Comparison of ENCODE assay signal across 14 cellular contexts in genomic region chr1:67314696-67315095, GRCh38. TPM values are rescaled to one million over a fixed set of nuclear protein-coding genes. Genes with fewer than 3 reads are reported as not detected.
DNase-seq lines count a peak whose midpoint lies in the region; ATAC-seq and TF ChIP-seq lines count a peak whose summit lies in the region.
"Had no signal": no experiment of that assay in that cellular context is flagged by ENCODE, and none has a peak within 500 bp of the region (broad histone marks: within the 10 kb centered on the region; RNA-seq: fewer than 3 reads in every experiment).

No MANE protein-coding gene starts in this region.

- H3K4me1 Mint-ChIP-seq in activated CD8-positive, alpha-beta memory T cell treated with anti-CD3 and anti-CD28 coated beads, Interleukin-2, amount 10 ng/mL, durations not matched to agents 7 days and 5 days, result peaks cover 42% of the 10 kb centered on the region
- peaks cover 47% of the 10 kb centered on the region for H3K4me1 Mint-ChIP-seq in activated CD8-positive, alpha-beta T cell treated with anti-CD3 and anti-CD28 coated beads for 36 hours (ENCODE audit: low read depth)
- peaks cover 22% of the 10 kb centered on the region for H3K4me1 Mint-ChIP-seq in CD14-positive monocyte
- peaks cover 8% of the 10 kb centered on the region for H3K4me1 Mint-ChIP-seq in stimulated activated memory B cell treated with anti-CD40 and anti-IgM and Interleukin-4, amounts not matched to agents 10 μg/mL and 1 μg/mL and 100 μg/mL, for 72 hours

- H3K9ac ChIP-seq in skeletal muscle tissue (ENCODE audit: low read depth in 1 of 3, low read length in 3 of 3), result no peak overlapping the region

- H3K9me3 Mint-ChIP-seq in activated CD8-positive, alpha-beta memory T cell treated with anti-CD3 and anti-CD28 coated beads, Interleukin-2, amount 10 ng/mL, durations not matched to agents 7 days and 5 days (ENCODE audit: low read depth), result peaks cover 2% of the 10 kb centered on the region
- no peaks in the 10 kb centered on the region for H3K9me3 Mint-ChIP-seq in activated CD8-positive, alpha-beta T cell treated with anti-CD3 and anti-CD28 coated beads for 36 hours
- H3K9me3 Mint-ChIP-seq in CD14-positive monocyte, result peaks cover 0 to 3% (median 0%) of the 10 kb centered on the region in 7 donors
- no peaks in the 10 kb centered on the region for H3K9me3 Mint-ChIP-seq in stimulated activated memory B cell treated with anti-CD40 and anti-IgM and Interleukin-4, amounts not matched to agents 10 μg/mL and 1 μg/mL and 100 μg/mL, for 72 hours

- peaks cover 2% of the 10 kb centered on the region; the same call in 1 of the 2 replicates for H3K27me3 ChIP-seq in H7 (ENCODE audit: control insufficient read depth, insufficient read depth, low read length)
- H3K27me3 ChIP-seq in skeletal muscle tissue (ENCODE audit: control insufficient read depth in 3 of 3, insufficient read depth in 3 of 3, low read length in 3 of 3), result no peaks in the 10 kb centered on the region
- H3K27me3 ChIP-seq: MG63, suprapubic skin had no signal

- H3K4me3 Mint-ChIP-seq in activated CD8-positive, alpha-beta memory T cell treated with anti-CD3 and anti-CD28 coated beads, Interleukin-2, amount 10 ng/mL, durations not matched to agents 7 days and 5 days, result peak overlapping the region; percentile 59
- no peak overlapping the region for H3K4me3 Mint-ChIP-seq in activated CD8-positive, alpha-beta T cell treated with anti-CD3 and anti-CD28 coated beads for 36 hours
- no peak overlapping the region for H3K4me3 Mint-ChIP-seq in CD14-positive monocyte
- no peak overlapping the region for H3K4me3 Mint-ChIP-seq in stimulated activated memory B cell treated with anti-CD40 and anti-IgM and Interleukin-4, amounts not matched to agents 10 μg/mL and 1 μg/mL and 100 μg/mL, for 72 hours

- H3K36me3 ChIP-seq in H7 (replicated peaks; ENCODE audit: control insufficient read depth, insufficient read depth, low read length) (no peaks in the 10 kb centered on the region), skeletal muscle tissue (ENCODE audit: control insufficient read depth in 3 of 3, insufficient read depth in 3 of 3, low read length in 3 of 3) (no peaks in the 10 kb centered on the region)
- H3K36me3 ChIP-seq: MG63, neutrophil, suprapubic skin had no signal

- H3K27me3 Mint-ChIP-seq in activated CD8-positive, alpha-beta memory T cell treated with anti-CD3 and anti-CD28 coated beads, Interleukin-2, amount 10 ng/mL, durations not matched to agents 7 days and 5 days, result peaks cover 2% of the 10 kb centered on the region
- peaks cover under 1% of the 10 kb centered on the region for H3K27me3 Mint-ChIP-seq in activated CD8-positive, alpha-beta T cell treated with anti-CD3 and anti-CD28 coated beads for 36 hours
- peaks cover 0 to 1% (median 0%) of the 10 kb centered on the region in 3 donors for H3K27me3 Mint-ChIP-seq in CD14-positive monocyte (ENCODE audit: low read depth in 3 of 3)
- H3K27me3 Mint-ChIP-seq in stimulated activated memory B cell treated with anti-CD40 and anti-IgM and Interleukin-4, amounts not matched to agents 10 μg/mL and 1 μg/mL and 100 μg/mL, for 72 hours, result peaks cover 9% of the 10 kb centered on the region

- peaks cover 39% of the 10 kb centered on the region for H3K36me3 Mint-ChIP-seq in activated CD8-positive, alpha-beta memory T cell treated with anti-CD3 and anti-CD28 coated beads, Interleukin-2, amount 10 ng/mL, durations not matched to agents 7 days and 5 days
- peaks cover 44% of the 10 kb centered on the region for H3K36me3 Mint-ChIP-seq in activated CD8-positive, alpha-beta T cell treated with anti-CD3 and anti-CD28 coated beads for 36 hours (ENCODE audit: low read depth)
- H3K36me3 Mint-ChIP-seq in CD14-positive monocyte, result no peaks in the 10 kb centered on the region
- no peaks in the 10 kb centered on the region for H3K36me3 Mint-ChIP-seq in stimulated activated memory B cell treated with anti-CD40 and anti-IgM and Interleukin-4, amounts not matched to agents 10 μg/mL and 1 μg/mL and 100 μg/mL, for 72 hours

- CTCF ChIA-PET in activated CD8-positive, alpha-beta memory T cell treated with anti-CD3 and anti-CD28 coated beads, Interleukin-2, amount 10 ng/mL, durations not matched to agents 7 days and 5 days (lab: Charles Lee), result interaction anchor here (0.7 to 1.5 kb wide), 6 partner anchors 9 to 101 kb away, joined by 3 to 5 read pairs (median 4); no protein-coding TSS in a partner anchor
- CTCF ChIA-PET in activated CD8-positive, alpha-beta T cell treated with anti-CD3 and anti-CD28 coated beads for 36 hours (lab: Charles Lee), result interaction anchor here (0.8 to 1.6 kb wide), 4 partner anchors 10 to 185 kb away, joined by 3 to 4 read pairs (median 3); no protein-coding TSS in a partner anchor

- H3K4me1 ChIP-seq in skeletal muscle tissue (ENCODE audit: control insufficient read depth in 3 of 3, insufficient read depth in 3 of 3, low read length in 3 of 3), result peaks cover 6 to 29% (median 16%) of the 10 kb centered on the region in 3 donors

- POLR2A ChIA-PET in activated CD8-positive, alpha-beta T cell treated with anti-CD3 and anti-CD28 coated beads for 36 hours (lab: Charles Lee), result interaction anchor here (0.7 to 3.4 kb wide), 7 partner anchors 8 to 115 kb away, joined by 3 to 24 read pairs (median 4); partner anchors contain the start of gene SERBP1

- H3K9me3 ChIP-seq in skeletal muscle tissue (ENCODE audit: control insufficient read depth in 3 of 3, low read length in 3 of 3), result no peaks in the 10 kb centered on the region
- H3K9me3 ChIP-seq: MG63, neutrophil, suprapubic skin had no signal

- DNase-seq in activated CD8-positive, alpha-beta memory T cell treated with anti-CD3 and anti-CD28 coated beads, Interleukin-2, amount 10 ng/mL, durations not matched to agents 7 days and 5 days, result no peak
- no peak for DNase-seq in activated CD8-positive, alpha-beta memory T cell treated with anti-CD3 and anti-CD28 coated beads, Interleukin-2, amount 50 U/mL, for 48 hours
- DNase-seq in H7, result peak; percentile 63
- no peak for DNase-seq in activated CD8-positive, alpha-beta T cell treated with anti-CD3 and anti-CD28 coated beads for 36 hours
- DNase-seq in NCI-H345 (lab: John Stamatoyannopoulos, UW), result no peak
- DNase-seq in CD14-positive monocyte (ENCODE audit: low spot score), result no peak
- DNase-seq: MG63 had no signal

- peak overlapping the region; percentile 34 for H3K27ac ChIP-seq in skeletal muscle tissue (ENCODE audit: low read depth, low read length)
- H3K27ac ChIP-seq: neutrophil, suprapubic skin had no signal

- H3K4me3 ChIP-seq in H7 (ENCODE audit: insufficient read depth, low read depth, low read length) (no peak overlapping the region), skeletal muscle tissue (ENCODE audit: low read length in 3 of 3) (no peak overlapping the region)
- H3K4me3 ChIP-seq: MG63, smooth muscle cell, suprapubic skin had no signal

- H3K27ac Mint-ChIP-seq in activated CD8-positive, alpha-beta memory T cell treated with anti-CD3 and anti-CD28 coated beads, Interleukin-2, amount 10 ng/mL, durations not matched to agents 7 days and 5 days, result peak overlapping the region; percentile 85
- H3K27ac Mint-ChIP-seq in activated CD8-positive, alpha-beta T cell treated with anti-CD3 and anti-CD28 coated beads for 36 hours, result peak overlapping the region; percentile 62
- no peak overlapping the region for H3K27ac Mint-ChIP-seq in CD14-positive monocyte
- H3K27ac Mint-ChIP-seq in stimulated activated memory B cell treated with anti-CD40 and anti-IgM and Interleukin-4, amounts not matched to agents 10 μg/mL and 1 μg/mL and 100 μg/mL, for 72 hours, result no peak overlapping the region

- intact Hi-C loops in activated CD8-positive, alpha-beta T cell treated with anti-CD3 and anti-CD28 coated beads for 36 hours (cut with micrococcal nuclease), result no loop called here
- intact Hi-C loops in CD14-positive monocyte (cut with micrococcal nuclease), result no loop called here

- no peak for TF ChIP-seq CTCF in activated CD8-positive, alpha-beta T cell treated with anti-CD3 and anti-CD28 coated beads for 36 hours (IDR thresholded peaks at IDR 0.05)
- TF ChIP-seq CTCF in CD14-positive monocyte (IDR thresholded peaks at IDR 0.05), result no peak

- peak; percentile 62 for ATAC-seq in activated CD8-positive, alpha-beta memory T cell treated with anti-CD3 and anti-CD28 coated beads, Interleukin-2, amount 10 ng/mL, durations not matched to agents 7 days and 5 days
- peak; percentile 77 for ATAC-seq in activated CD8-positive, alpha-beta T cell treated with anti-CD3 and anti-CD28 coated beads for 36 hours
- ATAC-seq in stimulated activated memory B cell treated with anti-CD40 and anti-IgM and Interleukin-4, amounts not matched to agents 10 μg/mL and 1 μg/mL and 100 μg/mL, for 72 hours, result no peak

RNA-seq across cellular contexts. Expression of gene IL12RB2, which starts 7.0 kb away (rescaled TPM):
- total RNA-seq in activated CD8-positive, alpha-beta memory T cell treated with anti-CD3 and anti-CD28 coated beads, Interleukin-2, amount 10 ng/mL, durations not matched to agents 7 days and 5 days, result 10 to 100 TPM; 23.8 to 54.0 TPM
- total RNA-seq in H7 (2014; rRNA removed; shearing (Covaris generic)), result 0.45 and 1.4 TPM in 2 replicates
- 10 to 100 TPM; 29.1 to 29.7 TPM for total RNA-seq in activated CD8-positive, alpha-beta T cell treated with anti-CD3 and anti-CD28 coated beads for 36 hours
- total RNA-seq in skeletal muscle tissue, result 3.1 TPM
- not detected for polyA plus RNA-seq in CD14-positive monocyte
- total RNA-seq: glomerular endothelial cell, OCI-LY7, smooth muscle cell had no signal
- polyA plus RNA-seq: smooth muscle cell had no signal

Comparison
In these comparisons a context has a peak if more than half of its experiments do, and no peak if none do; other contexts are left out.
1. H3K27ac Mint-ChIP-seq: peak in activated CD8-positive, alpha-beta memory T cell treated with anti-CD3 and anti-CD28 coated beads, Interleukin-2, amount 10 ng/mL, durations not matched to agents 7 days and 5 days (single experiment) and activated CD8-positive, alpha-beta T cell treated with anti-CD3 and anti-CD28 coated beads for 36 hours (single experiment); none in CD14-positive monocyte (0 of 7) and stimulated activated memory B cell treated with anti-CD40 and anti-IgM and Interleukin-4, amounts not matched to agents 10 μg/mL and 1 μg/mL and 100 μg/mL, for 72 hours (single experiment).